In the genomic region with DNA sequence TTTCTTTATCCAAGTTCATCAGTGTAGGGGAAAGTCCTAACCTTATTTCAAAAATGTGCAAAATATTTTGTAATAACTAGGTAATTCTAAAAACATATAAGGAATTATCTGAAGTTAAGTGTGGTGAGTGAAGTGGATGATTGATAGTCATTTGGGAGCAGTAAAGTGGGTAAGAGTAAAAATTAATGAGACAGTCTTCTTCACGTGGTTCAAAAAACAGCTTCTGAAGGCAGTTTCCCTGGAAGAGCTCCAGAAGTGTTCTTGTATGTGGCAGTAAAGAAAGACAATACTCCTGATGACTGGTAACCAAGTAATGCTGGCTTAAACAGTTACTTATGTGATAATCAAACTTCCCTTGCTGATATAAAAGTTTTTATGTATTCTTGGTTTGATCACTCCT, we compare ENCODE assay signal across 21 cellular contexts. TPM values are rescaled to one million over a fixed set of nuclear protein-coding genes. Genes with fewer than 3 reads are reported as not detected.
A peak's percentile ranks its signal among the peaks of the same experiment; 100 is the strongest.
DNase-seq lines count a peak whose midpoint lies in the region; ATAC-seq and TF ChIP-seq lines count a peak whose summit lies in the region.
"Had no signal": no experiment of that assay in that cellular context is flagged by ENCODE, and none has a peak within 500 bp of the region (broad histone marks: within the 10 kb centered on the region; RNA-seq: fewer than 3 reads in every experiment).

No MANE protein-coding gene starts in this region.

- WGBS in mammary epithelial cell (ENCODE audit: low coverage, missing lambda C conversion rate), result 0% methylated on average over 1 of the region's 1 CpG

- H3K36me3 ChIP-seq in mammary epithelial cell (ENCODE audit: insufficient read depth, low read length) (no peaks in the 10 kb centered on the region), breast epithelium (no peaks in the 10 kb centered on the region), vagina (no peaks in the 10 kb centered on the region)

- H3K4me1 ChIP-seq in mammary epithelial cell (ENCODE audit: insufficient read depth, low read length), result no peaks in the 10 kb centered on the region
- H3K4me1 ChIP-seq in breast epithelium, result no peaks in the 10 kb centered on the region
- peaks cover 25% of the 10 kb centered on the region for H3K4me1 ChIP-seq in vagina
- H3K4me1 ChIP-seq: foreskin keratinocyte had no signal

- H3K27me3 ChIP-seq in mammary epithelial cell (ENCODE audit: insufficient read depth, low read length) (no peaks in the 10 kb centered on the region), breast epithelium (no peaks in the 10 kb centered on the region), vagina (no peaks in the 10 kb centered on the region)
- H3K27me3 ChIP-seq: foreskin keratinocyte had no signal

- no peak overlapping the region for H3K27ac ChIP-seq in mammary epithelial cell (ENCODE audit: insufficient read depth, low read depth, low read length)
- peak overlapping the region; percentile 29 to 59 for H3K27ac ChIP-seq in breast epithelium
- H3K27ac ChIP-seq in vagina, result peak overlapping the region; percentile 44
- H3K27ac ChIP-seq: A549, C4-2B, foreskin keratinocyte, PC-9, VCaP had no signal

- CTCF ChIA-PET in MCF 10A (lab: Yijun Ruan, JAX) (interaction anchor here (4.3 kb wide), 1 partner anchor 12 kb away, joined by 38 read pairs; no protein-coding TSS in a partner anchor), mammary epithelial cell (lab: Charles Lee; ENCODE audit: low non-redundant PET) (no interaction called here)

- peaks cover 7% of the 10 kb centered on the region for H3K9me3 Mint-ChIP-seq in MCF 10A (ENCODE audit: unreplicated experiment)
- H3K9me3 Mint-ChIP-seq in nephron progenitor cell, result peaks cover 13% of the 10 kb centered on the region

- H3K9ac ChIP-seq in mammary epithelial cell (ENCODE audit: insufficient read depth, low read length), result no peak overlapping the region

- H3K4me2 ChIP-seq in mammary epithelial cell (ENCODE audit: insufficient read depth, low read depth, low read length), result no peak overlapping the region
- H3K4me2 ChIP-seq: A549, PC-9 had no signal

- H3K4me3 Mint-ChIP-seq in MCF 10A (ENCODE audit: unreplicated experiment), result no peak overlapping the region
- no peak overlapping the region for H3K4me3 Mint-ChIP-seq in nephron progenitor cell

- DNase-seq in MCF 10A (ENCODE audit: unreplicated experiment) (no peak), mammary epithelial cell (no peak), breast epithelium (ENCODE audit: low spot score in 2 of 2) (no peak), kidney glomerular epithelial cell (lab: John Stamatoyannopoulos, UW) (peak; percentile 17), vagina (ENCODE audit: extremely low spot score in 2 of 2) (no peak), nephron progenitor cell (no peak)
- no peak for DNase-seq in activated CD4-positive, CD25-positive, alpha-beta regulatory T cell (lab: John Stamatoyannopoulos, UW)
- DNase-seq: activated CD4-positive, alpha-beta T cell treated with anti-CD3 and anti-CD28 coated beads, Interleukin-2, amount 50 U/mL, for 4 hours; activated naive CD4-positive, alpha-beta T cell treated with Interleukin-2 at 50 U/mL for 16 hours; activated T-cell treated with anti-CD3 and anti-CD28 coated beads for 4 hours; anterior cingulate cortex; effector memory CD4-positive, alpha-beta T cell; foreskin keratinocyte; NCI-H1436 treated with DMSO at 0.1 percent for 48 hours; PC-9; substantia nigra; T-helper 2 cell had no signal

- H3K79me2 ChIP-seq in mammary epithelial cell (ENCODE audit: insufficient read depth, low read length), result no peaks in the 10 kb centered on the region

- dilution Hi-C loops in mammary epithelial cell (cut with HindIII; ENCODE audit: low sequenced_read_pairs), result no loop called here

- H3K27ac Mint-ChIP-seq in MCF 10A (ENCODE audit: low read depth, unreplicated experiment) (peak overlapping the region; percentile 46), nephron progenitor cell (no peak overlapping the region)

- POLR2A ChIA-PET in MCF 10A (lab: Yijun Ruan, JAX), result no interaction called here

- no peaks in the 10 kb centered on the region for H4K20me1 ChIP-seq in mammary epithelial cell (ENCODE audit: insufficient read depth, low read length)

- H3K9me3 ChIP-seq in mammary epithelial cell (replicated peaks; ENCODE audit: insufficient read depth, low read length) (no peaks in the 10 kb centered on the region), breast epithelium (no peaks in the 10 kb centered on the region), vagina (no peaks in the 10 kb centered on the region)
- H3K9me3 ChIP-seq: A549 had no signal

- in situ Hi-C loops in mammary epithelial cell (cut with MboI; ENCODE audit: low sequenced_read_pairs in 2 of 2), result no loop called here

- H3K4me1 Mint-ChIP-seq in MCF 10A (ENCODE audit: insufficient read depth, unreplicated experiment), result no peaks in the 10 kb centered on the region
- no peaks in the 10 kb centered on the region for H3K4me1 Mint-ChIP-seq in nephron progenitor cell

- BruUV-seq in MCF 10A (replicated peaks; lab: Mats Ljungman, UMichigan) (no TSS peak), mammary epithelial cell (replicated peaks; lab: Mats Ljungman, UMichigan) (no TSS peak)

- H3K4me3 ChIP-seq in mammary epithelial cell (replicated peaks in 1 of 3; ENCODE audit: insufficient read depth in 1 of 3, low read depth in 2 of 3, low read length in 3 of 3), result no peak overlapping the region
- no peak overlapping the region for H3K4me3 ChIP-seq in breast epithelium
- no peak overlapping the region for H3K4me3 ChIP-seq in vagina
- H3K4me3 ChIP-seq: A549, PC-9 had no signal

- TF ChIP-seq CTCF in MCF 10A (IDR thresholded peaks at IDR 0.05; ENCODE audit: unreplicated experiment) (no peak), mammary epithelial cell (conservative IDR thresholded peaks at IDR 0.05 in 1 of 2, IDR thresholded peaks at IDR 0.05 in 1 of 2; ENCODE audit: extremely low read depth in 1 of 2, insufficient read depth in 1 of 2, low read depth in 1 of 2, low read length in 2 of 2) (no peak), breast epithelium (IDR thresholded peaks at IDR 0.05) (no peak), vagina (IDR thresholded peaks at IDR 0.05) (no peak), nephron progenitor cell (IDR thresholded peaks at IDR 0.05) (no peak)

- no peaks in the 10 kb centered on the region for H3K36me3 Mint-ChIP-seq in MCF 10A (ENCODE audit: insufficient read depth, unreplicated experiment)
- H3K36me3 Mint-ChIP-seq in nephron progenitor cell (ENCODE audit: low read depth), result peaks cover 9% of the 10 kb centered on the region

- H3K27me3 Mint-ChIP-seq in MCF 10A (ENCODE audit: insufficient read depth, unreplicated experiment), result no peaks in the 10 kb centered on the region
- no peaks in the 10 kb centered on the region for H3K27me3 Mint-ChIP-seq in nephron progenitor cell (ENCODE audit: low read depth, poor library complexity)

- ATAC-seq in GM18907 (IDR thresholded peaks at IDR 0.05; ENCODE audit: unreplicated experiment), result no peak
- ATAC-seq: A549, foreskin keratinocyte had no signal

- H2AFZ ChIP-seq in mammary epithelial cell (ENCODE audit: low read depth, low read length), result no peak overlapping the region
- H2AFZ ChIP-seq: PC-9 had no signal

- intact Hi-C loops in MCF 10A (cut with micrococcal nuclease), result no loop called here
- intact Hi-C loops in mammary epithelial cell (cut with micrococcal nuclease), result no loop called here
- intact Hi-C loops in breast epithelium (cut with DNase I; ENCODE audit: low total_unique reads), result no loop called here
- intact Hi-C loops in vagina (cut with DNase I), result no loop called here

- TF ChIP-seq POLR2A in breast epithelium (IDR thresholded peaks at IDR 0.05) (no peak), vagina (IDR thresholded peaks at IDR 0.05) (no peak)

RNA-seq across cellular contexts. Expression of a gene that starts 50.3 kb away (rescaled TPM):
- total RNA-seq in MCF 10A (2022), result 12.2 and 16.6 TPM in 2 replicates
- total RNA-seq in mammary epithelial cell, result 10 to 100 TPM in 1 of 2 donors, 1 to 10 TPM in 1; 3.5 to 14.5 TPM
- polyA plus RNA-seq in mammary epithelial cell, result 2.9 TPM
- polyA minus RNA-seq in mammary epithelial cell, result 2.6 TPM
- 10 to 100 TPM; 23.3 to 49.5 (median 23.5) TPM for total RNA-seq in breast epithelium
- 16.2 TPM for total RNA-seq in vagina

RNA-seq across cellular contexts. Expression of a gene that starts 50.3 kb away (rescaled TPM):
- total RNA-seq in MCF 10A (2022), result 63.1 and 66.9 TPM in 2 replicates
- 10 to 100 TPM; 55.1 to 88.7 TPM for total RNA-seq in mammary epithelial cell
- polyA plus RNA-seq in mammary epithelial cell, result 29.5 TPM
- polyA minus RNA-seq in mammary epithelial cell, result 16.1 TPM
- total RNA-seq in breast epithelium, result 100 to 1,000 TPM in 1 of 3 donors, 10 to 100 TPM in 2; 71.1 to 103 (median 75.5) TPM
- total RNA-seq in vagina, result 37.8 TPM
